ENCODE assay signal across 1 cellular context in genomic region chr2:235493402-235493774, GRCh38.
TF ChIP-seq lines count a peak whose summit lies in the region.

No MANE protein-coding gene starts in this region.

TF ChIP-seq in HepG2, 621 proteins besides CTCF, POLR2A, EP300 and RAD21 (continued from another document and continues in another):
- TF ChIP-seq ZBTB40 (IDR thresholded peaks at IDR 0.05) = no peak
- no peak for TF ChIP-seq ZBTB40 (CRISPR knock-in tag; IDR thresholded peaks at IDR 0.05)
- no peak for TF ChIP-seq ZIK1 (CRISPR knock-in tag; IDR thresholded peaks at IDR 0.05; ENCODE audit: borderline replicate concordance, low read depth)
- no peak for TF ChIP-seq TARDBP (CRISPR knock-in tag; IDR thresholded peaks at IDR 0.05)
- no peak for TF ChIP-seq ZNF839 (CRISPR knock-in tag; IDR thresholded peaks at IDR 0.05; ENCODE audit: borderline replicate concordance)
- no peak for TF ChIP-seq RARG (CRISPR knock-in tag; IDR thresholded peaks at IDR 0.05; ENCODE audit: low read depth)
- no peak for TF ChIP-seq ZNF225 (CRISPR knock-in tag; IDR thresholded peaks at IDR 0.05)
- no peak for TF ChIP-seq KMT2B (CRISPR knock-in tag; IDR thresholded peaks at IDR 0.05)
- no peak for TF ChIP-seq FLYWCH1 (CRISPR knock-in tag; IDR thresholded peaks at IDR 0.05)
- TF ChIP-seq FOXA3 (CRISPR knock-in tag; IDR thresholded peaks at IDR 0.05) = no peak
- peak; percentile 65; the same call in 1 of the 2 replicates for TF ChIP-seq ZBTB38 (CRISPR knock-in tag; IDR thresholded peaks at IDR 0.05)
- no peak for TF ChIP-seq RBAK (CRISPR knock-in tag; IDR thresholded peaks at IDR 0.05)
- no peak for TF ChIP-seq ZNF317 (CRISPR knock-in tag; IDR thresholded peaks at IDR 0.05)
- no peak for TF ChIP-seq ZNF879 (CRISPR knock-in tag; IDR thresholded peaks at IDR 0.05)
- TF ChIP-seq KIAA2018 (CRISPR knock-in tag; IDR thresholded peaks at IDR 0.05; ENCODE audit: borderline replicate concordance) = no peak
- no peak for TF ChIP-seq CREM (IDR thresholded peaks at IDR 0.05)
- TF ChIP-seq CREM (CRISPR knock-in tag; IDR thresholded peaks at IDR 0.05) = no peak
- no peak for TF ChIP-seq ZBTB7B (CRISPR knock-in tag; IDR thresholded peaks at IDR 0.05)
- no peak for TF ChIP-seq ZNF414 (CRISPR knock-in tag; IDR thresholded peaks at IDR 0.05)
- TF ChIP-seq TBL1XR1 (IDR thresholded peaks at IDR 0.05; ENCODE audit: borderline replicate concordance, low read length, partially characterized antibody) = no peak
- TF ChIP-seq ZNF3 (CRISPR knock-in tag; IDR thresholded peaks at IDR 0.05) = no peak
- TF ChIP-seq SP2 (CRISPR knock-in tag; IDR thresholded peaks at IDR 0.05) = no peak; the same call in 1 of the 2 replicates
- no peak for TF ChIP-seq ATF2 (CRISPR knock-in tag; IDR thresholded peaks at IDR 0.05)
- TF ChIP-seq PRDM10 (CRISPR knock-in tag; IDR thresholded peaks at IDR 0.05; ENCODE audit: low read depth) = no peak
- 0 out of 2 replicates have a peak, but pooled peaks have one; percentile 31 for TF ChIP-seq IKZF5 (CRISPR knock-in tag; IDR thresholded peaks at IDR 0.05)
- TF ChIP-seq ZFP82 (CRISPR knock-in tag; IDR thresholded peaks at IDR 0.05; ENCODE audit: borderline replicate concordance) = peak; percentile 41; the same call in 1 of the 2 replicates
- TF ChIP-seq SYNCRIP (IDR thresholded peaks at IDR 0.05; ENCODE audit: insufficient read depth, low read depth, low read length) = no peak
- TF ChIP-seq MED1 (CRISPR knock-in tag; IDR thresholded peaks at IDR 0.05) = no peak
- TF ChIP-seq ZNF333 (CRISPR knock-in tag; IDR thresholded peaks at IDR 0.05; ENCODE audit: borderline replicate concordance) = 0 out of 2 replicates have a peak, but pooled peaks have one; percentile 15
- TF ChIP-seq NFYC (CRISPR knock-in tag; IDR thresholded peaks at IDR 0.05) = 0 out of 2 replicates have a peak, but pooled peaks have one; percentile 17
- no peak for TF ChIP-seq RARA (CRISPR knock-in tag; IDR thresholded peaks at IDR 0.05)
- no peak for TF ChIP-seq PAX8 (CRISPR knock-in tag; IDR thresholded peaks at IDR 0.05; ENCODE audit: borderline replicate concordance)
